In genomic region chr20:7924692-7925091, GRCh38 we compare ENCODE assay signal across 13 cellular contexts. TPM values are rescaled to one million over a fixed set of nuclear protein-coding genes. Genes with fewer than 3 reads are reported as not detected.
DNase-seq lines count a peak whose midpoint lies in the region; ATAC-seq and TF ChIP-seq lines count a peak whose summit lies in the region.
"Had no signal": no experiment of that assay in that cellular context is flagged by ENCODE, and none has a peak within 500 bp of the region (broad histone marks: within the 10 kb centered on the region; RNA-seq: fewer than 3 reads in every experiment).

No MANE protein-coding gene starts in this region.

- TF ChIP-seq CTCF in GM06990 (IDR thresholded peaks at IDR 0.05; ENCODE audit: insufficient read depth, low read length, poor library complexity, severe bottlenecking) (no peak), OCI-LY3 (IDR thresholded peaks at IDR 0.05; ENCODE audit: low read depth, low read length) (no peak), fibroblast of lung (conservative IDR thresholded peaks at IDR 0.05 in 1 of 2, IDR thresholded peaks at IDR 0.05 in 1 of 2; ENCODE audit: low read depth in 1 of 2, low read length in 2 of 2) (no peak), retinal pigment epithelial cell (conservative IDR thresholded peaks at IDR 0.05; ENCODE audit: low read depth, low read length) (no peak), esophagus muscularis mucosa (IDR thresholded peaks at IDR 0.05) (no peak)

- H3K27ac Mint-ChIP-seq in activated CD8-positive, alpha-beta memory T cell treated with anti-CD3 and anti-CD28 coated beads, Interleukin-2, amount 10 ng/mL, durations not matched to agents 7 days and 5 days: no peak overlapping the region
- H3K27ac Mint-ChIP-seq: activated B cell treated with CpG ODN at 0.5 μM for 24 hours; stimulated activated memory B cell treated with anti-CD40 and anti-IgM and Interleukin-4, amounts not matched to agents 10 μg/mL and 1 μg/mL and 100 μg/mL, for 72 hours had no signal

- H3K4me3 ChIP-seq in GM06990 (replicated peaks; ENCODE audit: low read depth, low read length) (no peak overlapping the region), OCI-LY3 (ENCODE audit: low read length) (no peak overlapping the region), fibroblast of lung (replicated peaks in 1 of 4; ENCODE audit: control extremely low read depth in 1 of 4, insufficient read depth in 1 of 4, low read depth in 3 of 4, low read length in 4 of 4) (no peak overlapping the region), retinal pigment epithelial cell (ENCODE audit: low read length) (no peak overlapping the region), esophagus muscularis mucosa (no peak overlapping the region)

- H2AFZ ChIP-seq in OCI-LY3 (ENCODE audit: low read depth, low read length) (peak overlapping the region; percentile 38; the same call in 1 of the 2 replicates), fibroblast of lung (ENCODE audit: low read length) (no peak overlapping the region)

- 50% methylated on average over 3 of the region's 3 CpGs for WGBS in esophagus muscularis mucosa

- no peaks in the 10 kb centered on the region for H3K36me3 ChIP-seq in GM06990 (ENCODE audit: control insufficient read depth, insufficient read depth, low read length)
- H3K36me3 ChIP-seq in OCI-LY3 (replicated peaks; ENCODE audit: low read depth, low read length): no peaks in the 10 kb centered on the region
- no peaks in the 10 kb centered on the region for H3K36me3 ChIP-seq in fibroblast of lung (ENCODE audit: control insufficient read depth, insufficient read depth, low read length)
- no peaks in the 10 kb centered on the region for H3K36me3 ChIP-seq in esophagus muscularis mucosa

- no peak for TF ChIP-seq EP300 in esophagus muscularis mucosa (IDR thresholded peaks at IDR 0.05)

- H3K27me3 ChIP-seq in GM06990 (replicated peaks; ENCODE audit: control insufficient read depth, insufficient read depth, low read length): no peaks in the 10 kb centered on the region
- H3K27me3 ChIP-seq in OCI-LY3 (ENCODE audit: low read depth, low read length): peaks cover 13% of the 10 kb centered on the region; the same call in 1 of the 2 replicates
- H3K27me3 ChIP-seq in fibroblast of lung (ENCODE audit: control insufficient read depth, insufficient read depth, low read length): no peaks in the 10 kb centered on the region
- no peaks in the 10 kb centered on the region for H3K27me3 ChIP-seq in esophagus muscularis mucosa

- H3K27ac ChIP-seq in OCI-LY3 (ENCODE audit: low read length): no peak overlapping the region
- peak overlapping the region; percentile 44 for H3K27ac ChIP-seq in fibroblast of lung (ENCODE audit: insufficient read depth, low read length)
- no peak overlapping the region for H3K27ac ChIP-seq in esophagus muscularis mucosa (replicated peaks in 1 of 4)

- H3K4me2 ChIP-seq in OCI-LY3 (ENCODE audit: low read length): peak overlapping the region; percentile 21; the same call in 1 of the 2 replicates
- H3K4me2 ChIP-seq in fibroblast of lung (ENCODE audit: extremely low read depth, insufficient read depth, low read length): peak overlapping the region; percentile 6

- no peak overlapping the region for H3K4me3 Mint-ChIP-seq in activated CD8-positive, alpha-beta memory T cell treated with anti-CD3 and anti-CD28 coated beads, Interleukin-2, amount 10 ng/mL, durations not matched to agents 7 days and 5 days
- H3K4me3 Mint-ChIP-seq: activated B cell treated with CpG ODN at 0.5 μM for 24 hours; stimulated activated memory B cell treated with anti-CD40 and anti-IgM and Interleukin-4, amounts not matched to agents 10 μg/mL and 1 μg/mL and 100 μg/mL, for 72 hours had no signal

- CTCF ChIA-PET in activated CD8-positive, alpha-beta memory T cell treated with anti-CD3 and anti-CD28 coated beads, Interleukin-2, amount 10 ng/mL, durations not matched to agents 7 days and 5 days (lab: Charles Lee): no interaction called here

- no peak for ATAC-seq in activated CD8-positive, alpha-beta memory T cell treated with anti-CD3 and anti-CD28 coated beads, Interleukin-2, amount 10 ng/mL, durations not matched to agents 7 days and 5 days
- ATAC-seq in GM21528 (IDR thresholded peaks at IDR 0.05; ENCODE audit: low FRiP score, unreplicated experiment): no peak
- ATAC-seq: stimulated activated memory B cell treated with anti-CD40 and anti-IgM and Interleukin-4, amounts not matched to agents 10 μg/mL and 1 μg/mL and 100 μg/mL, for 72 hours had no signal

- peaks cover 6% of the 10 kb centered on the region for H3K27me3 Mint-ChIP-seq in activated CD8-positive, alpha-beta memory T cell treated with anti-CD3 and anti-CD28 coated beads, Interleukin-2, amount 10 ng/mL, durations not matched to agents 7 days and 5 days
- H3K27me3 Mint-ChIP-seq: stimulated activated memory B cell treated with anti-CD40 and anti-IgM and Interleukin-4, amounts not matched to agents 10 μg/mL and 1 μg/mL and 100 μg/mL, for 72 hours had no signal

- H3K4me1 ChIP-seq in OCI-LY3 (ENCODE audit: low read length) (peaks cover 14% of the 10 kb centered on the region), fibroblast of lung (ENCODE audit: control insufficient read depth, extremely low read depth, insufficient read depth, low read length) (peaks cover 5% of the 10 kb centered on the region), esophagus muscularis mucosa (no peaks in the 10 kb centered on the region)

- no peaks in the 10 kb centered on the region for H3K4me1 Mint-ChIP-seq in activated CD8-positive, alpha-beta memory T cell treated with anti-CD3 and anti-CD28 coated beads, Interleukin-2, amount 10 ng/mL, durations not matched to agents 7 days and 5 days
- H3K4me1 Mint-ChIP-seq: activated B cell treated with CpG ODN at 0.5 μM for 24 hours; stimulated activated memory B cell treated with anti-CD40 and anti-IgM and Interleukin-4, amounts not matched to agents 10 μg/mL and 1 μg/mL and 100 μg/mL, for 72 hours had no signal

- H3K79me2 ChIP-seq in OCI-LY3 (ENCODE audit: low read length): no peaks in the 10 kb centered on the region
- no peaks in the 10 kb centered on the region for H3K79me2 ChIP-seq in fibroblast of lung (ENCODE audit: control insufficient read depth, insufficient read depth, low read length)

- no peaks in the 10 kb centered on the region for H4K20me1 ChIP-seq in OCI-LY3 (ENCODE audit: insufficient read depth, low read length)
- no peaks in the 10 kb centered on the region for H4K20me1 ChIP-seq in fibroblast of lung (ENCODE audit: control insufficient read depth, extremely low read depth, insufficient read depth, low read length)

- H3K36me3 Mint-ChIP-seq in activated CD8-positive, alpha-beta memory T cell treated with anti-CD3 and anti-CD28 coated beads, Interleukin-2, amount 10 ng/mL, durations not matched to agents 7 days and 5 days: no peaks in the 10 kb centered on the region
- H3K36me3 Mint-ChIP-seq: stimulated activated memory B cell treated with anti-CD40 and anti-IgM and Interleukin-4, amounts not matched to agents 10 μg/mL and 1 μg/mL and 100 μg/mL, for 72 hours had no signal

- H3K9ac ChIP-seq in OCI-LY3 (ENCODE audit: low read length) (no peak overlapping the region), fibroblast of lung (ENCODE audit: insufficient read depth, low read length) (no peak overlapping the region)

- TF ChIP-seq POLR2A in esophagus muscularis mucosa (IDR thresholded peaks at IDR 0.05; ENCODE audit: low read depth): no peak

- DNase-seq in GM06990 (ENCODE audit: extremely low read depth, insufficient read length) (peak; percentile 9), fibroblast of lung (ENCODE audit: low read depth in 2 of 2) (peak; percentile 82 to 95), retinal pigment epithelial cell (ENCODE audit: low read depth) (peak; percentile 33), esophagus muscularis mucosa (ENCODE audit: extremely low spot score) (no peak), OCI-M2 (lab: John Stamatoyannopoulos, UW; ENCODE audit: unreplicated experiment) (no peak)
- no peak for DNase-seq in activated CD8-positive, alpha-beta memory T cell treated with anti-CD3 and anti-CD28 coated beads, Interleukin-2, amount 10 ng/mL, durations not matched to agents 7 days and 5 days
- DNase-seq: activated B cell treated with CpG ODN at 0.5 μM for 24 hours, NCI-H524 treated with DMSO at 0.1 percent for 48 hours had no signal

- H3K9me3 ChIP-seq in OCI-LY3 (ENCODE audit: insufficient read depth, low read length): no peaks in the 10 kb centered on the region
- H3K9me3 ChIP-seq in fibroblast of lung (ENCODE audit: control insufficient read depth, insufficient read depth, low read depth, low read length): no peaks in the 10 kb centered on the region
- H3K9me3 ChIP-seq in esophagus muscularis mucosa: no peaks in the 10 kb centered on the region

- intact Hi-C loops in esophagus muscularis mucosa (cut with DNase I): no loop called here

- no peaks in the 10 kb centered on the region for H3K9me3 Mint-ChIP-seq in activated CD8-positive, alpha-beta memory T cell treated with anti-CD3 and anti-CD28 coated beads, Interleukin-2, amount 10 ng/mL, durations not matched to agents 7 days and 5 days (ENCODE audit: low read depth)
- H3K9me3 Mint-ChIP-seq: activated B cell treated with CpG ODN at 0.5 μM for 24 hours; stimulated activated memory B cell treated with anti-CD40 and anti-IgM and Interleukin-4, amounts not matched to agents 10 μg/mL and 1 μg/mL and 100 μg/mL, for 72 hours had no signal

RNA-seq across cellular contexts. Expression of gene HAO1, which starts 15.6 kb away (rescaled TPM):
- not detected in 2 replicates for total RNA-seq in fibroblast of lung
- not detected in 2 replicates for polyA plus RNA-seq in fibroblast of lung
- not detected in 2 replicates for polyA plus RNA-seq in fibroblast of lung (2012)
- not detected in 2 replicates for polyA minus RNA-seq in fibroblast of lung (ENCODE audit: low replicate concordance)
- not detected for total RNA-seq in activated CD8-positive, alpha-beta memory T cell treated with anti-CD3 and anti-CD28 coated beads, Interleukin-2, amount 10 ng/mL, durations not matched to agents 7 days and 5 days
- not detected for total RNA-seq in esophagus muscularis mucosa
- total RNA-seq: activated B cell treated with CpG ODN at 0.5 μM for 24 hours, posterior vena cava had no signal
- polyA plus RNA-seq: adipose tissue had no signal

Comparison
In these comparisons a context has a peak if more than half of its experiments do, and no peak if none do; other contexts are left out.
1. DNase-seq: peak in GM06990 (single experiment), fibroblast of lung (2 of 2) and retinal pigment epithelial cell (single experiment); none in activated CD8-positive, alpha-beta memory T cell treated with anti-CD3 and anti-CD28 coated beads, Interleukin-2, amount 10 ng/mL, durations not matched to agents 7 days and 5 days (single experiment), esophagus muscularis mucosa (single experiment) and OCI-M2 (single experiment).